Comparison of ENCODE assay signal across 1 cellular context in the genomic region with DNA sequence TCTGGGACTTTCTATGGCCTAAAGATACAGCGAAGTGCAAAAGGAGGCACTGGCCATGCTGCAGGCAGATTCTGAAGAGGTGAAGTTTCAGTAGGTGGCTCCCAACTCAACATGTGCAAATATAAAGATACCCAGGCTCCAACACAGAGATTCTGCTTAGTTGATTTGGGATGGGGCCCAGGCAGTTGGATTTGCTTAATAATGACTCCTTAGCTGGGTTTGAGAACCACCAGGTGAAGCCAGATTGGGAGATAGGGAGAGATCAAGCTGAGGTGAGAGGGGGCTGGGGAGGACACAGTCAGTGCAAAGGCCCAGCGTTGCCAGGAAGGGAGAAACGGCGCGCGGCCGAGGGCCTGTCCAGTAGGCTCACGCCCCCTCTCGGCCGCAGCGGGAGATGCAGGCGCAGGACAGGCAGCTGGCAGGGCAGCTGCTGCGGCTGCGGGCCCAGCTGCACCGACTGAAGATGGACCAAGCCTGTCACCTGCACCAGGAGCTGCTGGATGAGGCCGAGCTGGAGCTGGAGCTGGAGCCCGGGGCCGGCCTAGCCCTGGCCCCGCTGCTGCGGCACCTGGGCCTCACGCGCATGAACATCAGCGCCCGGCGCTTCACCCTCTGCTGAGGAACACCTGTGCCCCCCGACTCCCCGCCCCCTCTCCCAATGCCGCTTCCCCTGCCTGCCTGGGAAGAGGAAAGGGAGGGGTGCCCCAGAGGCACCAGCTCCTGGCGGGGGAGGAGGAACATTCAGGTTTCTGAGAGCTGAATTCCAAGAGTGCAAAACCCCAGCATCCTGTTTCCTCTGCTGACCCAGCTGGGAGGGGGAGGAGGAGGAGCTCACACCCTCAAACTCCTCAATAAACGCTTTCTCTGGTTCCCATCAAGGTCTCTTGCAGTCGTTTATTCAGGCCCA.
TF ChIP-seq lines count a peak whose summit lies in the region.

No MANE protein-coding gene starts in this region.

TF ChIP-seq in HepG2, 621 proteins besides CTCF, POLR2A, EP300 and RAD21 (continued from another document and continues in another):
- TF ChIP-seq, protein P1, sequence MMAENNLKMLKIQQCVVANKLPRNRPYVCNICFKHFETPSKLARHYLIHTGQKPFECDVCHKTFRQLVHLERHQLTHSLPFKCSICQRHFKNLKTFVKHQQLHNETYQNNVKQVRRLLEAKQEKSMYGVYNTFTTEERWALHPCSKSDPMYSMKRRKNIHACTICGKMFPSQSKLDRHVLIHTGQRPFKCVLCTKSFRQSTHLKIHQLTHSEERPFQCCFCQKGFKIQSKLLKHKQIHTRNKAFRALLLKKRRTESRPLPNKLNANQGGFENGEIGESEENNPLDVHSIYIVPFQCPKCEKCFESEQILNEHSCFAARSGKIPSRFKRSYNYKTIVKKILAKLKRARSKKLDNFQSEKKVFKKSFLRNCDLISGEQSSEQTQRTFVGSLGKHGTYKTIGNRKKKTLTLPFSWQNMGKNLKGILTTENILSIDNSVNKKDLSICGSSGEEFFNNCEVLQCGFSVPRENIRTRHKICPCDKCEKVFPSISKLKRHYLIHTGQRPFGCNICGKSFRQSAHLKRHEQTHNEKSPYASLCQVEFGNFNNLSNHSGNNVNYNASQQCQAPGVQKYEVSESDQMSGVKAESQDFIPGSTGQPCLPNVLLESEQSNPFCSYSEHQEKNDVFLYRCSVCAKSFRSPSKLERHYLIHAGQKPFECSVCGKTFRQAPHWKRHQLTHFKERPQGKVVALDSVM (CRISPR knock-in tag; IDR thresholded peaks at IDR 0.05): peak; percentile 54; the same call in 1 of the 2 replicates
- TF ChIP-seq ZBTB49 (CRISPR knock-in tag; IDR thresholded peaks at IDR 0.05; ENCODE audit: borderline replicate concordance) (no peak), HOXA3 (CRISPR knock-in tag; IDR thresholded peaks at IDR 0.05) (peak; percentile 64; the same call in 1 of the 2 replicates), ARID5B (CRISPR knock-in tag; IDR thresholded peaks at IDR 0.05) (0 out of 2 replicates have a peak, but pooled peaks have one; percentile 39), ZNF503 (CRISPR knock-in tag; IDR thresholded peaks at IDR 0.05) (no peak), HMG20A (CRISPR knock-in tag; IDR thresholded peaks at IDR 0.05; ENCODE audit: borderline replicate concordance) (no peak), CENPT (CRISPR knock-in tag; IDR thresholded peaks at IDR 0.05; ENCODE audit: low read depth) (peak; percentile 41; the same call in 1 of the 2 replicates), FOXA1 (IDR thresholded peaks at IDR 0.05) (no peak), FOXA1 (CRISPR knock-in tag; IDR thresholded peaks at IDR 0.05) (no peak), FOXM1 (CRISPR knock-in tag; IDR thresholded peaks at IDR 0.05) (no peak), EEA1 (CRISPR knock-in tag; IDR thresholded peaks at IDR 0.05; ENCODE audit: borderline replicate concordance) (no peak), ZFP37 (CRISPR knock-in tag; IDR thresholded peaks at IDR 0.05; ENCODE audit: borderline replicate concordance) (no peak), HDAC2 (CRISPR knock-in tag; IDR thresholded peaks at IDR 0.05) (peak; percentile 68; the same call in 1 of the 2 replicates), TARDBP (CRISPR knock-in tag; IDR thresholded peaks at IDR 0.05) (peak; percentile 40; the same call in 1 of the 2 replicates), ATF5 (CRISPR knock-in tag; IDR thresholded peaks at IDR 0.05; ENCODE audit: low read depth) (no peak), RARG (CRISPR knock-in tag; IDR thresholded peaks at IDR 0.05; ENCODE audit: low read depth) (no peak), ADNP (CRISPR knock-in tag; IDR thresholded peaks at IDR 0.05) (peak; percentile 95), ZNF329 (CRISPR knock-in tag; IDR thresholded peaks at IDR 0.05; ENCODE audit: low read depth) (no peak), PHF8 (CRISPR knock-in tag; IDR thresholded peaks at IDR 0.05) (peak; percentile 34; the same call in 1 of the 2 replicates)
- TF ChIP-seq, protein P2, sequence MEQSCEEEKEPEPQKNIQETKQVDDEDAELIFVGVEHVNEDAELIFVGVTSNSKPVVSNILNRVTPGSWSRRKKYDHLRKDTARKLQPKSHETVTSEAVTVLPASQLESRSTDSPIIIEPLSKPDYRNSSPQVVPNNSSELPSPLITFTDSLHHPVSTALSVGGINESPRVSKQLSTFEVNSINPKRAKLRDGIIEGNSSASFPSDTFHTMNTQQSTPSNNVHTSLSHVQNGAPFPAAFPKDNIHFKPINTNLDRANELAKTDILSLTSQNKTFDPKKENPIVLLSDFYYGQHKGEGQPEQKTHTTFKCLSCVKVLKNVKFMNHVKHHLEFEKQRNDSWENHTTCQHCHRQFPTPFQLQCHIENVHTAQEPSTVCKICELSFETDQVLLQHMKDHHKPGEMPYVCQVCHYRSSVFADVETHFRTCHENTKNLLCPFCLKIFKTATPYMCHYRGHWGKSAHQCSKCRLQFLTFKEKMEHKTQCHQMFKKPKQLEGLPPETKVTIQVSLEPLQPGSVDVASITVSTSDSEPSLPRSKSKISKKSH (CRISPR knock-in tag; IDR thresholded peaks at IDR 0.05; ENCODE audit: borderline replicate concordance): no peak
- TF ChIP-seq, protein P3, sequence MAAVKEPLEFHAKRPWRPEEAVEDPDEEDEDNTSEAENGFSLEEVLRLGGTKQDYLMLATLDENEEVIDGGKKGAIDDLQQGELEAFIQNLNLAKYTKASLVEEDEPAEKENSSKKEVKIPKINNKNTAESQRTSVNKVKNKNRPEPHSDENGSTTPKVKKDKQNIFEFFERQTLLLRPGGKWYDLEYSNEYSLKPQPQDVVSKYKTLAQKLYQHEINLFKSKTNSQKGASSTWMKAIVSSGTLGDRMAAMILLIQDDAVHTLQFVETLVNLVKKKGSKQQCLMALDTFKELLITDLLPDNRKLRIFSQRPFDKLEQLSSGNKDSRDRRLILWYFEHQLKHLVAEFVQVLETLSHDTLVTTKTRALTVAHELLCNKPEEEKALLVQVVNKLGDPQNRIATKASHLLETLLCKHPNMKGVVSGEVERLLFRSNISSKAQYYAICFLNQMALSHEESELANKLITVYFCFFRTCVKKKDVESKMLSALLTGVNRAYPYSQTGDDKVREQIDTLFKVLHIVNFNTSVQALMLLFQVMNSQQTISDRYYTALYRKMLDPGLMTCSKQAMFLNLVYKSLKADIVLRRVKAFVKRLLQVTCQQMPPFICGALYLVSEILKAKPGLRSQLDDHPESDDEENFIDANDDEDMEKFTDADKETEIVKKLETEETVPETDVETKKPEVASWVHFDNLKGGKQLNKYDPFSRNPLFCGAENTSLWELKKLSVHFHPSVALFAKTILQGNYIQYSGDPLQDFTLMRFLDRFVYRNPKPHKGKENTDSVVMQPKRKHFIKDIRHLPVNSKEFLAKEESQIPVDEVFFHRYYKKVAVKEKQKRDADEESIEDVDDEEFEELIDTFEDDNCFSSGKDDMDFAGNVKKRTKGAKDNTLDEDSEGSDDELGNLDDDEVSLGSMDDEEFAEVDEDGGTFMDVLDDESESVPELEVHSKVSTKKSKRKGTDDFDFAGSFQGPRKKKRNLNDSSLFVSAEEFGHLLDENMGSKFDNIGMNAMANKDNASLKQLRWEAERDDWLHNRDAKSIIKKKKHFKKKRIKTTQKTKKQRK (IDR thresholded peaks at IDR 0.05; ENCODE audit: low read length): no peak
